In genomic region chr13:27708325-27708724, GRCh38 we compare ENCODE assay signal across 20 cellular contexts.
DNase-seq lines count a peak whose midpoint lies in the region; ATAC-seq, FAIRE-seq and TF ChIP-seq lines count a peak whose summit lies in the region.
"Had no signal": no experiment of that assay in that cellular context is flagged by ENCODE, and none has a peak within 500 bp of the region (broad histone marks: within the 10 kb centered on the region; RNA-seq: fewer than 3 reads in every experiment).

No MANE protein-coding gene starts in this region.

- H3K36me3 ChIP-seq in mammary epithelial cell (ENCODE audit: insufficient read depth, low read length) (no peaks in the 10 kb centered on the region), neural progenitor cell (no peaks in the 10 kb centered on the region)
- H3K36me3 ChIP-seq: BE2C, SJSA1 had no signal

- no peaks in the 10 kb centered on the region for H3K36me3 Mint-ChIP-seq in MCF 10A (ENCODE audit: insufficient read depth, unreplicated experiment)
- no peaks in the 10 kb centered on the region for H3K36me3 Mint-ChIP-seq in neural progenitor cell
- H3K36me3 Mint-ChIP-seq in Calu3 (ENCODE audit: insufficient read depth, unreplicated experiment) = no peaks in the 10 kb centered on the region

- H3K4me1 ChIP-seq in mammary epithelial cell (ENCODE audit: insufficient read depth, low read length) (no peaks in the 10 kb centered on the region), neural progenitor cell (no peaks in the 10 kb centered on the region)
- H3K4me1 ChIP-seq: BE2C, SJSA1 had no signal

- H3K27me3 Mint-ChIP-seq in MCF 10A (ENCODE audit: insufficient read depth, unreplicated experiment) (peaks cover 10% of the 10 kb centered on the region), neural progenitor cell (ENCODE audit: insufficient read depth, low read depth) (peaks cover 5% of the 10 kb centered on the region), Calu3 (ENCODE audit: unreplicated experiment) (peaks cover 27% of the 10 kb centered on the region)

- H3K27me3 ChIP-seq in mammary epithelial cell (ENCODE audit: insufficient read depth, low read length) = peaks cover 2% of the 10 kb centered on the region
- no peaks in the 10 kb centered on the region for H3K27me3 ChIP-seq in neural progenitor cell
- H3K27me3 ChIP-seq: SJSA1 had no signal

- BruUV-seq in MCF 10A (replicated peaks; lab: Mats Ljungman, UMichigan) (no TSS peak), mammary epithelial cell (replicated peaks; lab: Mats Ljungman, UMichigan) (no TSS peak), Calu3 (replicated peaks; lab: Mats Ljungman, UMichigan) (no TSS peak)

- H3K79me2 ChIP-seq in mammary epithelial cell (ENCODE audit: insufficient read depth, low read length) (no peaks in the 10 kb centered on the region), neural progenitor cell (ENCODE audit: low read depth) (no peaks in the 10 kb centered on the region)

- CTCF ChIA-PET in MCF 10A (lab: Yijun Ruan, JAX) = interaction anchor here (0.6 to 1.6 kb wide), 2 partner anchors 122 to 216 kb away, joined by 3 read pairs; no protein-coding TSS in a partner anchor
- CTCF ChIA-PET in mammary epithelial cell (lab: Charles Lee; ENCODE audit: low non-redundant PET) = no interaction called here
- CTCF ChIA-PET in Calu3 (lab: Charles Lee) = no interaction called here

- DNase-seq in MCF 10A (ENCODE audit: unreplicated experiment) (peak; percentile 11), mammary epithelial cell (no peak), H54 (ENCODE audit: insufficient read length, low spot score) (peak; percentile 5), M059J (ENCODE audit: low read depth) (peak; percentile 19), neural progenitor cell (ENCODE audit: low spot score) (no peak), Calu3 (no peak)
- DNase-seq: BE2C; EL; GF-D8; HCEC 1CT; IMR-90; NCI-H1417; NCI-H187; NCI-H510A; NK-92 treated with Interleukin-12 subunit alpha and Interleukin-12 subunit beta, amount 100 ng/mL, for 24 hours; T-helper 1 cell had no signal

- H3K9me3 ChIP-seq in mammary epithelial cell (replicated peaks; ENCODE audit: insufficient read depth, low read length) (no peaks in the 10 kb centered on the region), neural progenitor cell (ENCODE audit: low read depth) (no peaks in the 10 kb centered on the region)
- H3K9me3 ChIP-seq: SJSA1 had no signal

- intact Hi-C loops in MCF 10A (cut with micrococcal nuclease) = no loop called here
- intact Hi-C loops in mammary epithelial cell (cut with micrococcal nuclease) = no loop called here
- intact Hi-C loops in Calu3 (cut with micrococcal nuclease; ENCODE audit: unreplicated experiment) = no loop called here

- peaks cover 10% of the 10 kb centered on the region for H3K9me3 Mint-ChIP-seq in MCF 10A (ENCODE audit: unreplicated experiment)
- peaks cover 14% of the 10 kb centered on the region for H3K9me3 Mint-ChIP-seq in neural progenitor cell
- peaks cover under 1% of the 10 kb centered on the region for H3K9me3 Mint-ChIP-seq in Calu3 (ENCODE audit: low read depth, unreplicated experiment)

- H3K27ac Mint-ChIP-seq in MCF 10A (ENCODE audit: low read depth, unreplicated experiment) (no peak overlapping the region), neural progenitor cell (no peak overlapping the region), Calu3 (ENCODE audit: unreplicated experiment) (no peak overlapping the region)

- no peak overlapping the region for H3K9ac ChIP-seq in mammary epithelial cell (ENCODE audit: insufficient read depth, low read length)
- no peak overlapping the region for H3K9ac ChIP-seq in neural progenitor cell
- H3K9ac ChIP-seq: KMS-11 had no signal

- dilution Hi-C loops in mammary epithelial cell (cut with HindIII; ENCODE audit: low sequenced_read_pairs) = no loop called here

- H4K20me1 ChIP-seq in mammary epithelial cell (ENCODE audit: insufficient read depth, low read length) = no peaks in the 10 kb centered on the region
- H4K20me1 ChIP-seq in neural progenitor cell (ENCODE audit: low read depth) = no peaks in the 10 kb centered on the region

- H3K4me3 ChIP-seq in mammary epithelial cell (replicated peaks in 1 of 3; ENCODE audit: insufficient read depth in 1 of 3, low read depth in 2 of 3, low read length in 3 of 3) (no peak overlapping the region), neural progenitor cell (no peak overlapping the region)
- H3K4me3 ChIP-seq: SJSA1 had no signal

- no peak for TF ChIP-seq CTCF in MCF 10A (IDR thresholded peaks at IDR 0.05; ENCODE audit: unreplicated experiment)
- no peak for TF ChIP-seq CTCF in mammary epithelial cell (conservative IDR thresholded peaks at IDR 0.05 in 1 of 2, IDR thresholded peaks at IDR 0.05 in 1 of 2; ENCODE audit: extremely low read depth in 1 of 2, insufficient read depth in 1 of 2, low read depth in 1 of 2, low read length in 2 of 2)
- TF ChIP-seq CTCF in neural progenitor cell (IDR thresholded peaks at IDR 0.05) = no peak
- no peak for TF ChIP-seq CTCF in Calu3 (IDR thresholded peaks at IDR 0.05; ENCODE audit: unreplicated experiment)

- POLR2A ChIA-PET in MCF 10A (lab: Yijun Ruan, JAX) = interaction anchor here (1.0 kb wide), 1 partner anchor 33 kb away, joined by 3 read pairs; no protein-coding TSS in a partner anchor

- no peak for TF ChIP-seq POLR2A in H54 (IDR thresholded peaks at IDR 0.05; ENCODE audit: low read depth, low read length)

- no peak for ATAC-seq in esophagus mucosa
- ATAC-seq: Panc1 had no signal

- H3K27ac ChIP-seq in mammary epithelial cell (ENCODE audit: insufficient read depth, low read depth, low read length) (no peak overlapping the region), neural progenitor cell (no peak overlapping the region)
- H3K27ac ChIP-seq: KMS-11, SJSA1 had no signal

- H3F3A ChIP-seq in neural progenitor cell (ENCODE audit: low read depth) = no peaks in the 10 kb centered on the region

- H3K4me3 Mint-ChIP-seq in MCF 10A (ENCODE audit: unreplicated experiment) = no peak overlapping the region
- no peak overlapping the region for H3K4me3 Mint-ChIP-seq in neural progenitor cell
- H3K4me3 Mint-ChIP-seq in Calu3 (ENCODE audit: low read depth, unreplicated experiment) = no peak overlapping the region

- 89% methylated on average over 9 of the region's 9 CpGs for WGBS in mammary epithelial cell (ENCODE audit: low coverage, missing lambda C conversion rate)

- no peak overlapping the region for H3K4me2 ChIP-seq in mammary epithelial cell (ENCODE audit: insufficient read depth, low read depth, low read length)
- H3K4me2 ChIP-seq in neural progenitor cell = no peak overlapping the region
- H3K4me2 ChIP-seq: KMS-11 had no signal

- H2AFZ ChIP-seq in mammary epithelial cell (ENCODE audit: low read depth, low read length) (no peak overlapping the region), neural progenitor cell (replicated peaks) (peak overlapping the region; percentile 45)

- H3K4me1 Mint-ChIP-seq in MCF 10A (ENCODE audit: insufficient read depth, unreplicated experiment) (no peaks in the 10 kb centered on the region), neural progenitor cell (no peaks in the 10 kb centered on the region), Calu3 (ENCODE audit: low read depth, unreplicated experiment) (no peaks in the 10 kb centered on the region)

- in situ Hi-C loops in mammary epithelial cell (cut with MboI; ENCODE audit: low sequenced_read_pairs in 2 of 2) = no loop called here

- FAIRE-seq in H54 (lab: Jason Lieb, UNC) = no peak

Comparison
In these comparisons a context has a peak if more than half of its experiments do, and no peak if none do; other contexts are left out.
1. DNase-seq: peak in MCF 10A (single experiment), H54 (single experiment) and M059J (single experiment); none in mammary epithelial cell (single experiment), neural progenitor cell (single experiment) and Calu3 (single experiment).